ENCODE assay signal across 8 cellular contexts in genomic region chr16:27367463-27368357, GRCh38. TPM values are rescaled to one million over a fixed set of nuclear protein-coding genes. Genes with fewer than 3 reads are reported as not detected.
DNase-seq lines count a peak whose midpoint lies in the region; ATAC-seq and TF ChIP-seq lines count a peak whose summit lies in the region.

No MANE protein-coding gene starts in this region.

- no peaks in the 10 kb centered on the region for H3F3A ChIP-seq in neural cell (ENCODE audit: insufficient read depth, low read length, poor library complexity, severe bottlenecking)

- H3K9me2 ChIP-seq in neural cell (ENCODE audit: insufficient read depth, low read length), result no peaks in the 10 kb centered on the region

- peaks cover 33 to 71% (median 52%) of the 10 kb centered on the region in 3 donors for H3K4me1 Mint-ChIP-seq in CD8-positive, alpha-beta memory T cell
- H3K4me1 Mint-ChIP-seq in stimulated activated naive CD8-positive, alpha-beta T cell treated with anti-CD3 and anti-CD28 coated beads, Interleukin-15, Interleukin-2, amounts not matched to agents 100 ng/mL and 50 ng/mL, for 24 hours (ENCODE audit: low read depth), result peaks cover 80% of the 10 kb centered on the region

- peak overlapping the region; percentile 96 to 100 (median 99) for H3K27ac Mint-ChIP-seq in CD8-positive, alpha-beta memory T cell
- peak overlapping the region; percentile 97 for H3K27ac Mint-ChIP-seq in stimulated activated naive CD8-positive, alpha-beta T cell treated with anti-CD3 and anti-CD28 coated beads, Interleukin-15, Interleukin-2, amounts not matched to agents 100 ng/mL and 50 ng/mL, for 24 hours

- H3K36me3 Mint-ChIP-seq in CD8-positive, alpha-beta memory T cell, result peaks cover 0 to 20% (median 5%) of the 10 kb centered on the region in 3 donors
- peaks cover 48% of the 10 kb centered on the region for H3K36me3 Mint-ChIP-seq in stimulated activated naive CD8-positive, alpha-beta T cell treated with anti-CD3 and anti-CD28 coated beads, Interleukin-15, Interleukin-2, amounts not matched to agents 100 ng/mL and 50 ng/mL, for 24 hours (ENCODE audit: low read depth)

- peak overlapping the region; percentile 51 to 80 (median 72) for H3K4me3 Mint-ChIP-seq in CD8-positive, alpha-beta memory T cell
- H3K4me3 Mint-ChIP-seq in stimulated activated naive CD8-positive, alpha-beta T cell treated with anti-CD3 and anti-CD28 coated beads, Interleukin-15, Interleukin-2, amounts not matched to agents 100 ng/mL and 50 ng/mL, for 24 hours, result peak overlapping the region; percentile 63

- ATAC-seq in GM19397 (IDR thresholded peaks at IDR 0.05; ENCODE audit: unreplicated experiment) (peak; percentile 75), HG03520 (IDR thresholded peaks at IDR 0.05; ENCODE audit: unreplicated experiment) (peak; percentile 70), Panc1 (peak; percentile 90)

- BruUV-seq in Panc1 (replicated peaks; lab: Mats Ljungman, UMichigan), result no TSS peak

- TF ChIP-seq RAD21 in neural cell (conservative IDR thresholded peaks at IDR 0.05), result no peak

- intact Hi-C loops in Panc1 (cut with micrococcal nuclease; ENCODE audit: unreplicated experiment), result loop anchor here (1.0 to 2.0 kb wide), 2 partner anchors 132 to 213 kb away; no protein-coding TSS in a partner anchor

- peak overlapping the region; percentile 23 for H3K4me3 ChIP-seq in CD8-positive, alpha-beta memory T cell (ENCODE audit: low read length)
- H3K4me3 ChIP-seq in Panc1 (ENCODE audit: low read depth in 2 of 2, low read length in 2 of 2), result peak overlapping the region in 1 of 2 experiments; percentile 35; a peak in 2 of 4 replicates
- H3K4me3 ChIP-seq in fibroblast of mammary gland (ENCODE audit: control insufficient read depth, low read depth, low read length), result peak overlapping the region; percentile 6
- no peak overlapping the region for H3K4me3 ChIP-seq in neural cell (ENCODE audit: low read length)

- in situ Hi-C loops in Panc1 (cut with HindIII; ENCODE audit: low pct_unique_long_range_greater_than_20kb, low sequenced_read_pairs), result no loop called here

- peaks cover 0 to 3% (median 0%) of the 10 kb centered on the region in 5 donors for H3K9me3 Mint-ChIP-seq in CD8-positive, alpha-beta memory T cell
- peaks cover 14% of the 10 kb centered on the region for H3K9me3 Mint-ChIP-seq in stimulated activated naive CD8-positive, alpha-beta T cell treated with anti-CD3 and anti-CD28 coated beads, Interleukin-15, Interleukin-2, amounts not matched to agents 100 ng/mL and 50 ng/mL, for 24 hours

- no peak for TF ChIP-seq EP300 in neural cell (conservative IDR thresholded peaks at IDR 0.05; ENCODE audit: poor library complexity, severe bottlenecking)

- peak overlapping the region; percentile 77 for H3K27ac ChIP-seq in CD8-positive, alpha-beta memory T cell (ENCODE audit: low read depth, low read length)
- H3K27ac ChIP-seq in Panc1 (ENCODE audit: low read length) (no peak overlapping the region; the same call in 1 of the 2 replicates), neural cell (ENCODE audit: low read length) (no peak overlapping the region)

- H3K27me3 Mint-ChIP-seq in CD8-positive, alpha-beta memory T cell, result no peaks in the 10 kb centered on the region
- H3K27me3 Mint-ChIP-seq in stimulated activated naive CD8-positive, alpha-beta T cell treated with anti-CD3 and anti-CD28 coated beads, Interleukin-15, Interleukin-2, amounts not matched to agents 100 ng/mL and 50 ng/mL, for 24 hours, result no peaks in the 10 kb centered on the region

- H3K9me3 ChIP-seq in CD8-positive, alpha-beta memory T cell (ENCODE audit: low read length), result no peaks in the 10 kb centered on the region
- H3K9me3 ChIP-seq in Panc1 (ENCODE audit: control insufficient read depth, insufficient read depth, low read depth, low read length) (no peaks in the 10 kb centered on the region), neural cell (ENCODE audit: low read length) (no peaks in the 10 kb centered on the region)

- H3K4me1 ChIP-seq in CD8-positive, alpha-beta memory T cell (ENCODE audit: insufficient read depth, low read length), result peaks cover 65% of the 10 kb centered on the region
- H3K4me1 ChIP-seq in Panc1 (ENCODE audit: control insufficient read depth, insufficient read depth, low read length), result peaks cover 5% of the 10 kb centered on the region; the same call in 1 of the 2 replicates

- no peak overlapping the region for H3K9ac ChIP-seq in neural cell (ENCODE audit: low read length)

- no peak overlapping the region for H2AFZ ChIP-seq in neural cell (ENCODE audit: low read depth, low read length)

- TF ChIP-seq CTCF in Panc1 (IDR thresholded peaks at IDR 0.05) (peak; percentile 93), fibroblast of mammary gland (conservative IDR thresholded peaks at IDR 0.05; ENCODE audit: control insufficient read depth, insufficient read depth, low read depth, low read length) (peak; percentile 86), neural cell (IDR thresholded peaks at IDR 0.05; ENCODE audit: poor library complexity, severe bottlenecking) (peak; percentile 24)

- DNase-seq in CD8-positive, alpha-beta memory T cell, result peak; percentile 79 to 96 (median 92)
- DNase-seq in Panc1 (ENCODE audit: low read depth, low spot score) (no peak), activated T-helper 1 cell treated with Interleukin-2 at 50 U/mL for 16 hours (ENCODE audit: low read depth) (peak; percentile 75), fibroblast of mammary gland (ENCODE audit: low read depth) (peak; percentile 76)

- H3K27me3 ChIP-seq in CD8-positive, alpha-beta memory T cell (ENCODE audit: insufficient read depth, low read length, poor library complexity, severe bottlenecking), result no peaks in the 10 kb centered on the region
- H3K27me3 ChIP-seq in Panc1 (ENCODE audit: control insufficient read depth, insufficient read depth, low read length) (no peaks in the 10 kb centered on the region), neural cell (ENCODE audit: insufficient read depth, low read depth, low read length) (no peaks in the 10 kb centered on the region)

- no peaks in the 10 kb centered on the region for H3K79me2 ChIP-seq in neural cell (replicated peaks; ENCODE audit: insufficient read depth, low read length)

- H4K20me1 ChIP-seq in neural cell (ENCODE audit: insufficient read depth), result no peaks in the 10 kb centered on the region

- H3K4me2 ChIP-seq in neural cell (ENCODE audit: low read length), result no peak overlapping the region

- no peaks in the 10 kb centered on the region for H3K36me3 ChIP-seq in CD8-positive, alpha-beta memory T cell (ENCODE audit: insufficient read depth, low read length)
- H3K36me3 ChIP-seq in Panc1 (ENCODE audit: control insufficient read depth, insufficient read depth, low read length), result no peaks in the 10 kb centered on the region
- no peaks in the 10 kb centered on the region for H3K36me3 ChIP-seq in neural cell (ENCODE audit: insufficient read depth, low read length)

- POLR2A ChIA-PET in CD8-positive, alpha-beta memory T cell (lab: Charles Lee), result interaction anchor here (0.6 to 4.1 kb wide), 18 partner anchors 33 to 196 kb away, joined by 3 to 56 read pairs (median 4); partner anchors contain the start of genes IL21R and KDM8
- POLR2A ChIA-PET in Panc1 (lab: Charles Lee), result no interaction called here

- CTCF ChIA-PET in CD8-positive, alpha-beta memory T cell (lab: Charles Lee), result interaction anchor here (0.7 to 5.7 kb wide), 48 partner anchors 8 to 258 kb away, joined by 3 to 67 read pairs (median 5); partner anchors contain the start of genes GTF3C1, IL21R and KATNIP
- CTCF ChIA-PET in Panc1 (lab: Charles Lee), result interaction anchor here (0.6 to 1.9 kb wide), 6 partner anchors 93 to 218 kb away, joined by 5 to 25 read pairs (median 6); no protein-coding TSS in a partner anchor

TF ChIP-seq in neural cell, 6 proteins besides CTCF, POLR2A, EP300 and RAD21:
- TF ChIP-seq REST (IDR thresholded peaks at IDR 0.05; ENCODE audit: borderline replicate concordance) (no peak), POLR2AphosphoS5 (IDR thresholded peaks at IDR 0.05) (no peak), EZH2 (IDR thresholded peaks at IDR 0.05; ENCODE audit: borderline replicate concordance, insufficient read depth, low read length, poor library complexity, severe bottlenecking) (no peak), TAF1 (IDR thresholded peaks at IDR 0.05; ENCODE audit: low read depth) (no peak), MXI1 (conservative IDR thresholded peaks at IDR 0.05; ENCODE audit: poor library complexity, severe bottlenecking) (no peak), SMC3 (conservative IDR thresholded peaks at IDR 0.05; ENCODE audit: poor library complexity) (no peak)
TF ChIP-seq in neural cell: peak in this region for 0.

RNA-seq across cellular contexts. Expression of gene IL21R, which starts 34.3 kb away (rescaled TPM):
- 10 to 100 TPM; 80.5 to 84.5 TPM for total RNA-seq in CD8-positive, alpha-beta memory T cell
- 53.7 TPM for polyA plus RNA-seq in CD8-positive, alpha-beta memory T cell
- 0.10 TPM for total RNA-seq in Panc1 (2021; ENCODE audit: unreplicated experiment)
- 0.07 TPM for polyA plus RNA-seq in Panc1 (2012; ENCODE audit: insufficient read length)
- polyA plus RNA-seq in neural cell, result 0.08 TPM in 1 of 2 replicates, not detected in the other
- polyA minus RNA-seq in neural cell, result not detected in 2 replicates

RNA-seq across cellular contexts. Expression of gene IL4R, which starts 53.9 kb away (rescaled TPM):
- 100 to 1,000 TPM; 140 to 142 TPM for total RNA-seq in CD8-positive, alpha-beta memory T cell
- polyA plus RNA-seq in CD8-positive, alpha-beta memory T cell, result 41.6 TPM
- 28.9 TPM for total RNA-seq in Panc1 (2021; ENCODE audit: unreplicated experiment)
- 22.2 TPM for polyA plus RNA-seq in Panc1 (2012; ENCODE audit: insufficient read length)
- 0.07 and 0.18 TPM in 2 replicates for polyA plus RNA-seq in neural cell
- not detected in 2 replicates for polyA minus RNA-seq in neural cell

Comparison
In these comparisons a context has a peak if more than half of its experiments do, and no peak if none do; other contexts are left out.
1. CTCF ChIP-seq: peak in every context shown above with its lines; median percentile 93 in Panc1; 86 in fibroblast of mammary gland; 24 in neural cell.
2. RNA of gene IL21R, which starts 34.3 kb away (total RNA-seq): 80.5 to 84.5 TPM in CD8-positive, alpha-beta memory T cell; 0.10 TPM in Panc1 (single experiment); every median in the first group is over 10 times any median in the second.
3. Peak in every context shown above with its lines, with median percentiles within 50 percentile points of each other: ATAC-seq.